9 cellular contexts compared by ENCODE assay signal in genomic region chr11:47850337-47850736, GRCh38. TPM values are rescaled to one million over a fixed set of nuclear protein-coding genes. Genes with fewer than 3 reads are reported as not detected.
DNase-seq lines count a peak whose midpoint lies in the region; ATAC-seq, FAIRE-seq and TF ChIP-seq lines count a peak whose summit lies in the region.
"Had no signal": no experiment of that assay in that cellular context is flagged by ENCODE, and none has a peak within 500 bp of the region (broad histone marks: within the 10 kb centered on the region; RNA-seq: fewer than 3 reads in every experiment).

No MANE protein-coding gene starts in this region.

- H3K79me2 ChIP-seq in K562 (ENCODE audit: control insufficient read depth, insufficient read depth, low read length) = peaks cover 34% of the 10 kb centered on the region

- no peaks in the 10 kb centered on the region for H3K9me1 ChIP-seq in K562 (ENCODE audit: control insufficient read depth, insufficient read depth, low read length)

- TF ChIP-seq CTCF in GM20000 (IDR thresholded peaks at IDR 0.05; ENCODE audit: extremely low read depth, missing control alignments) (no peak), K562 (IDR thresholded peaks at IDR 0.05 in 2 of 3, conservative IDR thresholded peaks at IDR 0.05 in 1 of 3; ENCODE audit: insufficient read depth in 2 of 3, low read depth in 1 of 3, low read length in 3 of 3) (no peak), gastrocnemius medialis (IDR thresholded peaks at IDR 0.05 in 4 of 5, conservative IDR thresholded peaks at IDR 0.05 in 1 of 5) (no peak), stomach (IDR thresholded peaks at IDR 0.05) (no peak)

- TF ChIP-seq POLR2A in K562 (conservative IDR thresholded peaks at IDR 0.05) (no peak), gastrocnemius medialis (IDR thresholded peaks at IDR 0.05) (no peak), stomach (IDR thresholded peaks at IDR 0.05) (no peak)

- no TSS peak for BruUV-seq in K562 (replicated peaks; lab: Mats Ljungman, UMichigan)

- H4K20me1 ChIP-seq in K562 (replicated peaks; ENCODE audit: control insufficient read depth, insufficient read depth, low read length) = no peaks in the 10 kb centered on the region

- H3K4me1 ChIP-seq in K562 (replicated peaks in 1 of 2; ENCODE audit: control insufficient read depth in 2 of 2, insufficient read depth in 2 of 2, low read length in 2 of 2) = peaks cover 0 to 17% of the 10 kb centered on the region in 2 experiments; a peak in 4 of 5 replicates
- H3K4me1 ChIP-seq in gastrocnemius medialis = peaks cover 17 to 21% of the 10 kb centered on the region in 2 donors
- peaks cover 12 to 37% (median 26%) of the 10 kb centered on the region in 4 donors for H3K4me1 ChIP-seq in stomach

- WGBS in K562 (ENCODE audit: insufficient coverage, low coverage, missing lambda C conversion rate) = 0% methylated on average over 1 of the region's 1 CpG
- 28 to 58% (median 42%) methylated on average over 1 of the region's 1 CpG for WGBS in stomach, 5 donors

- CTCF ChIA-PET in K562 (lab: Yijun Ruan, JAX; ENCODE audit: low intra/inter-chr PET ratio) = no interaction called here

- POLR2A ChIA-PET in K562 (lab: Yijun Ruan, JAX) = no interaction called here

- no peaks in the 10 kb centered on the region for H3K36me3 Mint-ChIP-seq in IgD-negative memory B cell

- H3K4me3 ChIP-seq in GM08714 (ENCODE audit: low read length) = peak overlapping the region; percentile 10; the same call in 1 of the 2 replicates
- H3K4me3 ChIP-seq in K562 = no peak overlapping the region
- no peak overlapping the region for H3K4me3 ChIP-seq in gastrocnemius medialis
- no peak overlapping the region for H3K4me3 ChIP-seq in stomach

- no peak overlapping the region for H3K9ac ChIP-seq in K562 (ENCODE audit: insufficient read depth in 1 of 2, low read depth in 2 of 2, low read length in 2 of 2)

- H3K27me3 ChIP-seq in K562 (ENCODE audit: control insufficient read depth in 2 of 2, insufficient read depth in 2 of 2, low read length in 2 of 2) = no peaks in the 10 kb centered on the region
- H3K27me3 ChIP-seq in gastrocnemius medialis = no peaks in the 10 kb centered on the region
- no peaks in the 10 kb centered on the region for H3K27me3 ChIP-seq in stomach

- H3K36me3 ChIP-seq in K562 (ENCODE audit: control insufficient read depth, insufficient read depth, low read length) (peaks cover 20% of the 10 kb centered on the region), gastrocnemius medialis (peaks cover 0 to 10% of the 10 kb centered on the region in 2 donors), stomach (peaks cover 0 to 5% (median 3%) of the 10 kb centered on the region in 4 donors)

- peak overlapping the region; percentile 49 to 88 (median 72) for H3K4me3 Mint-ChIP-seq in IgD-negative memory B cell

- peaks cover 48 to 59% (median 51%) of the 10 kb centered on the region in 3 donors for H3K4me1 Mint-ChIP-seq in IgD-negative memory B cell

- in situ Hi-C loops in K562 (cut with MboI) = loop anchor here (10.0 kb wide), 1 partner anchor 254 kb away; no protein-coding TSS in a partner anchor
- in situ Hi-C loops in gastrocnemius medialis (cut with MboI; ENCODE audit: low sequenced_read_pairs in 4 of 4) = no loop called here

- H3K27ac Mint-ChIP-seq in IgD-negative memory B cell = peak overlapping the region; percentile 41 to 95 (median 85)

- H3K27ac ChIP-seq in K562 (ENCODE audit: extremely low read depth, low read depth, low read length) = no peak overlapping the region
- H3K27ac ChIP-seq in gastrocnemius medialis = no peak overlapping the region
- H3K27ac ChIP-seq in stomach = no peak overlapping the region

- H3K9me3 Mint-ChIP-seq in IgD-negative memory B cell = no peaks in the 10 kb centered on the region

- no peak for FAIRE-seq in K562 (lab: Jason Lieb, UNC)

- H3K9me3 ChIP-seq in K562 (replicated peaks; ENCODE audit: control insufficient read depth, insufficient read depth, low read depth, low read length) (no peaks in the 10 kb centered on the region), gastrocnemius medialis (no peaks in the 10 kb centered on the region), stomach (no peaks in the 10 kb centered on the region)

- TF ChIP-seq EP300 in K562 (IDR thresholded peaks at IDR 0.05; ENCODE audit: low read length) (no peak), stomach (IDR thresholded peaks at IDR 0.05) (no peak)

- H3K27me3 Mint-ChIP-seq in IgD-negative memory B cell = no peaks in the 10 kb centered on the region

- intact Hi-C loops in K562 (cut with micrococcal nuclease) (loop anchor here (10.0 kb wide), 2 partner anchors 206 to 396 kb away; partner anchors contain the start of gene MTCH2), gastrocnemius medialis (cut with DNase I; ENCODE audit: low total_unique reads) (loop anchor here (5.0 kb wide), 1 partner anchor 128 kb away; no protein-coding TSS in a partner anchor), stomach (cut with DNase I; ENCODE audit: low total_unique reads) (no loop called here)

- ATAC-seq in K562 (no peak), gastrocnemius medialis (no peak)

- DNase-seq in GM20000 (ENCODE audit: low spot score) (peak; percentile 33), K562 (ENCODE audit: extremely low read depth in 1 of 4, low spot score in 3 of 4) (no peak), NCI-H2196 (lab: John Stamatoyannopoulos, UW; ENCODE audit: unreplicated experiment) (no peak), gastrocnemius medialis (no peak), stomach (no peak), NCI-H524 treated with DMSO at 0.1 percent for 48 hours (lab: John Stamatoyannopoulos, UW) (no peak)
- DNase-seq: OCI-M1 had no signal

- H3K4me2 ChIP-seq in K562 (ENCODE audit: insufficient read depth, low read length) = no peak overlapping the region

- H2AFZ ChIP-seq in K562 (ENCODE audit: low read depth, low read length) = no peak overlapping the region

- TF ChIP-seq RAD21 in K562 (CRISPR knock-in tag; conservative IDR thresholded peaks at IDR 0.05 in 1 of 2, IDR thresholded peaks at IDR 0.05 in 1 of 2) = no peak

TF ChIP-seq in K562, 482 proteins besides CTCF, POLR2A, EP300 and RAD21:
- no peak for TF ChIP-seq TAF1 (IDR thresholded peaks at IDR 0.05; ENCODE audit: control insufficient read depth, extremely low read depth, insufficient read depth, low read length, severe bottlenecking)
- TF ChIP-seq YY1 (IDR thresholded peaks at IDR 0.05; ENCODE audit: borderline replicate concordance in 1 of 3, control insufficient read depth in 1 of 3, extremely low read depth in 1 of 3, insufficient read depth in 3 of 3, insufficient read length in 1 of 3, insufficient replicate concordance in 2 of 3, low read depth in 1 of 3, low read length in 2 of 3) = no peak
- no peak for TF ChIP-seq NFYB (IDR thresholded peaks at IDR 0.05; ENCODE audit: extremely low read depth, insufficient read length)
- TF ChIP-seq TAF7 (tag; IDR thresholded peaks at IDR 0.05) = no peak
- peak; percentile 33; the same call in 1 of the 2 replicates for TF ChIP-seq SPI1 (IDR thresholded peaks at IDR 0.05; ENCODE audit: borderline replicate concordance, low read depth, low read length)

RNA-seq across cellular contexts. Expression of gene NUP160, which starts 2.2 kb away (rescaled TPM):
- 22.6 TPM for polyA plus RNA-seq in IgD-negative memory B cell
- 208 and 361 TPM in 2 replicates for total RNA-seq in K562 (2011; cell fraction: chromatin; rRNA removed; ENCODE audit: low replicate concordance)
- 99.7 and 113 TPM in 2 replicates for total RNA-seq in K562 (2011; cell fraction: nucleolus; rRNA removed)
- total RNA-seq in K562 (2011; cell fraction: nucleoplasm; rRNA removed) = 163 and 198 TPM in 2 replicates
- total RNA-seq in K562 (2014; rRNA removed) = 41.5 and 47.1 TPM in 2 replicates
- 77.4 and 89.6 TPM in 2 replicates for total RNA-seq in K562 (2014; rRNA removed; fragmentation: Illumina TruSeq; extraction: Trizol)
- 61.5 and 65.0 TPM in 2 replicates for total RNA-seq in K562 (2015; rRNA removed; fragmentation: Illumina TruSeq; extraction: Trizol)
- 77.8 and 81.0 TPM in 2 replicates for total RNA-seq in K562 (2021)
- 82.7 and 112 TPM in 2 replicates for polyA plus RNA-seq in K562 (2011; rRNA removed)
- polyA plus RNA-seq in K562 (2011; cell fraction: cytosol; rRNA removed) = 41.7 and 61.1 TPM in 2 replicates
- polyA plus RNA-seq in K562 (2011; cell fraction: nucleus; rRNA removed) = 59.8 and 68.8 TPM in 2 replicates
- 39.9 and 56.4 TPM in 2 replicates for polyA plus RNA-seq in K562 (2012)
- 73.7 and 74.2 TPM in 2 replicates for polyA plus RNA-seq in K562 (2014; fragmentation: Illumina TruSeq; extraction: Trizol)
- 10 to 100 TPM; 44.5 to 60.2 TPM for polyA plus RNA-seq in K562 (2014; fragmentation: Nextera tagmentation; extraction: Ambion mirVana)
- 53.0 and 54.3 TPM in 2 replicates for polyA plus RNA-seq in K562 (2014; rRNA removed)
- polyA minus RNA-seq in K562 (2011; rRNA and poly(A)+ RNA removed) = 238 and 272 TPM in 2 replicates
- 72.9 and 106 TPM in 2 replicates for polyA minus RNA-seq in K562 (2011; cell fraction: cytosol; rRNA and poly(A)+ RNA removed)
- polyA minus RNA-seq in K562 (2011; cell fraction: nucleus; rRNA and poly(A)+ RNA removed) = 46.6 and 77.9 TPM in 2 replicates
- total RNA-seq in gastrocnemius medialis = 10 to 100 TPM in 2 of 4 donors, 1 to 10 TPM in 2; 8.1 to 11.4 (median 9.9) TPM
- 10 to 100 TPM; 10.7 to 77.5 (median 21.6) TPM for total RNA-seq in stomach
- polyA plus RNA-seq in stomach = 10 to 100 TPM in 1 of 3 donors, 1 to 10 TPM in 2; 7.9 to 11.1 (median 8.4) TPM
